In the genomic region with DNA sequence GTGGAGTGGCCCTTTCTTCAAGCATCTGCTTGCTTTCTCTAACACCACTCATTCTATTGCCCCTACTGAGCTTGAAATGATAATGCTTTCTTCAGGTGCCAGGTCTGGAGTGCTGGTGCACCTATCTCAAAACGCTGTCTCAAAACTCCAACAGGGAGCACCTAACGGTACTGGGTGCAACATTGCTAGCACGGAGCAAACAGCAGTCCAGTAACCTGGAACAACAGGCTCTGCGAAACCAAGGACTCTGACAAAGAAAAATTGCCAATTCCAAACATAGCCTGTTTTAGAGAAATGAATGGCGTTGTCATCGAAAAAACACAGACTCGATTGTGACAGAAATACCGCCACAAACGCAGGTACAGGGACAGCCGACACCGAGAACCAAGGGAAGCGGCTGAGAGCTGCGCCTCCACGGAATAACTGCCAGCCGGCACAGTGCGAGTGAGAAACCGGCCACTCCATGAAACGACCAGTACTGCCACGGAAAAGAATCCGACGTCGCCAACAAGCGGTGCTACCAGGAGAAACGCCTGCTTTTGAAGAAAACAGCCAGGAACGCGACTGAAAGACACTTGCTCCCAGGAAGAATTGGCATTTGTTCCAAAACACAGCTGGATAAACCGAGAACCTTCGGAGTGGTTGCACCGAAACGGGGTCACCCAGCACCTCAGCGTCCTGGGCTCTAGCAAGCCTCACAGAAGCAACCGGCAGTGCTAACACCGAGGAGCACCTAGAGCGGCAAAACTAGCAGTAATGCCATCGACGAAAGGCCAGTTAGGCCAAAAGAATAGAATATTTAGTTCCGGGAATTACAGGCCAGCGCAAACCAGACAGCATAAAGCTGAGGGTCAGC, we compare ENCODE assay signal across 9 cellular contexts. TPM values are rescaled to one million over a fixed set of nuclear protein-coding genes. Genes with fewer than 3 reads are reported as not detected.
DNase-seq lines count a peak whose midpoint lies in the region; ATAC-seq and TF ChIP-seq lines count a peak whose summit lies in the region.
"Had no signal": no experiment of that assay in that cellular context is flagged by ENCODE, and none has a peak within 500 bp of the region (broad histone marks: within the 10 kb centered on the region; RNA-seq: fewer than 3 reads in every experiment).

No MANE protein-coding gene starts in this region.

- H3K36me3 ChIP-seq in heart left ventricle (no peaks in the 10 kb centered on the region), skeletal muscle satellite cell (ENCODE audit: insufficient read depth, low read length) (no peaks in the 10 kb centered on the region)

- no peaks in the 10 kb centered on the region for H3K9me3 Mint-ChIP-seq in activated naive CD8-positive, alpha-beta T cell (ENCODE audit: low read depth)

- peak overlapping the region; percentile 41 for H3K9ac ChIP-seq in skeletal muscle satellite cell (ENCODE audit: low read depth, low read length)

- peaks cover 0 to 75% (median 20%) of the 10 kb centered on the region in 9 donors for H3K27me3 ChIP-seq in heart left ventricle
- H3K27me3 ChIP-seq in skeletal muscle satellite cell (ENCODE audit: control insufficient read depth, insufficient read depth, low read length), result no peaks in the 10 kb centered on the region

- DNase-seq in HFF-Myc (ENCODE audit: extremely low read depth, low read depth) (no peak), heart left ventricle (peak in 1 of 5 donors; percentile 24), A172 (ENCODE audit: low spot score) (no peak), GM13976 (ENCODE audit: low spot score) (no peak), epidermal melanocyte (ENCODE audit: insufficient read length, low spot score) (no peak)
- DNase-seq: NCI-H2107 had no signal

- H3K4me3 ChIP-seq in HFF-Myc (replicated peaks; ENCODE audit: low read depth, low read length), result peak overlapping the region; percentile 28
- peak overlapping the region; percentile 14 to 77 (median 65) for H3K4me3 ChIP-seq in heart left ventricle
- peak overlapping the region; percentile 52 for H3K4me3 ChIP-seq in skeletal muscle satellite cell (ENCODE audit: low read length)

- peak overlapping the region; percentile 91 for H3K4me3 Mint-ChIP-seq in activated naive CD8-positive, alpha-beta T cell

- peak overlapping the region; percentile 49 to 99 (median 95) for H3K27ac ChIP-seq in heart left ventricle

- ATAC-seq in heart left ventricle (no peak), GM18861 (IDR thresholded peaks at IDR 0.05; ENCODE audit: unreplicated experiment) (no peak)

- 19 to 37% (median 30%) methylated on average over 38 of the region's 38 CpGs for WGBS in heart left ventricle, 4 donors

- TF ChIP-seq POLR2A in heart left ventricle (IDR thresholded peaks at IDR 0.05), result no peak

- in situ Hi-C loops in GM13976 (cut with MboI; ENCODE audit: low sequenced_read_pairs, unreplicated experiment), result no loop called here

- no peaks in the 10 kb centered on the region for H3K27me3 Mint-ChIP-seq in activated naive CD8-positive, alpha-beta T cell

- H3K4me1 Mint-ChIP-seq in activated naive CD8-positive, alpha-beta T cell (ENCODE audit: low read depth), result peaks cover 46% of the 10 kb centered on the region

- peak overlapping the region; percentile 93 for H3K27ac Mint-ChIP-seq in activated naive CD8-positive, alpha-beta T cell

- no peaks in the 10 kb centered on the region for H3K36me3 Mint-ChIP-seq in activated naive CD8-positive, alpha-beta T cell

- intact Hi-C loops in heart left ventricle (cut with DNase I), result loop anchor here in 2 of 10 donors (2.0 to 5.0 kb wide), 2 partner anchors 16 to 85 kb away; no protein-coding TSS in a partner anchor

- peak overlapping the region; percentile 60 for H3K4me2 ChIP-seq in skeletal muscle satellite cell (ENCODE audit: low read length)

- TF ChIP-seq CTCF in HFF-Myc (IDR thresholded peaks at IDR 0.05; ENCODE audit: low read depth, low read length, missing control alignments), result no peak
- TF ChIP-seq CTCF in heart left ventricle (IDR thresholded peaks at IDR 0.05), result no peak
- TF ChIP-seq CTCF in GM13976 (IDR thresholded peaks at IDR 0.05; ENCODE audit: borderline replicate concordance, control extremely low read depth, extremely low read depth, insufficient read depth, missing control alignments), result no peak

- no peaks in the 10 kb centered on the region for H3K9me3 ChIP-seq in heart left ventricle
- no peaks in the 10 kb centered on the region for H3K9me3 ChIP-seq in skeletal muscle satellite cell (replicated peaks; ENCODE audit: low read length)

- H3K4me1 ChIP-seq in heart left ventricle, result peaks cover 0 to 42% (median 4%) of the 10 kb centered on the region in 12 donors
- H3K4me1 ChIP-seq in skeletal muscle satellite cell (ENCODE audit: control insufficient read depth, insufficient read depth, low read length), result peaks cover 18% of the 10 kb centered on the region

RNA-seq across cellular contexts. Expression of gene ANXA2R, which starts 3.0 kb away (rescaled TPM):
- total RNA-seq in heart left ventricle, result 1 to 10 TPM in 7 of 9 donors, under 1 TPM in 2; 0.49 to 2.4 (median 1.4) TPM
- 1 to 10 TPM; 1.1 to 2.0 TPM for polyA plus RNA-seq in heart left ventricle
- 2.0 TPM in 2 replicates for total RNA-seq in skeletal muscle satellite cell (2012; rRNA removed)
- total RNA-seq in A172 (2014; rRNA removed; shearing (Covaris generic)), result 8.0 and 9.4 TPM in 2 replicates
